Comparison of ENCODE assay signal across 1 cellular context in the genomic region with DNA sequence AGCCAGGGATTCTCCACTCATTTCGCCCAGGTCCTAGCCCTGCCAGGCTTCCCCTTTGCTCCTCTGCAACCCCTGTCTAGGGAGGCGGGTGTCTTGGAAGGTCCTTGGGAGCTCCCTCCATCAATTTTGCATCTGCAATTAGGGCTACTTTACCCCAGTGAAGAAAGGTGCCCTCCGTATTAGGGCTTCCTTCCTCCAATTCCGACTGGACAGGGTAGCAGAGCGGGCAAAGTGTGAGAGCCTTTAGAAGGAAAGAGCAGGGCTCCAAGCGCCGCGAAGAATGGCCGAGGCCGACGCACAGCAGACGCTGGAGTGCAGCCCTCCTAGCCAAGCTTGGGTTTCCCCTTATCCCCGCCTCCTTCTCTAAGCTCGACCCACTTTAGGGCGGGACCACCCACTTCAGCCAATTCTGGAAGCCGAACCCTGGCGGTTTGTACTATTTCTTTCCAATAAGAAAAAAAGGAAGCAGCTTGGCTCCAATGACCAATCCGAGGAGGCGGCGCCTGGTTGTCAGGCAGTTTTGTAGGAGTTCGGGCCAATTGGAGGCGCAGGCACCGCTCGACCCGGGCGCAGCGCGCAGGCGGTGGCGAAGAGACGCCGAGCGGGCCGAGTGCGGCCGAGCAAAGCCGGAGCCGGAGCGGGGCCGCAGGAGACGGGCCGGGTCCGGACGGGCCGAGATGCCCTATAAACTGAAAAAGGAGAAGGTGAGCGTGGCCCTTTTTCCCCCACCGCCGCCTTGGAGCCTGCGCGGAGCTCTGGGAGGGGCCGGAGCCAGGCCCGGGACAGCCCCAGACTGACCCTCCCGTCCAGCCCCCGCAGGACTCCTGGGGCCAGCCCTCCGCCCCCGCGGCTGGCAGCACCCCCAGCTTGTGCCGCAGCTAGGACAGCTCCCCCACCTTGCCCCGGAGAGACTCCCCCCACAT.
TF ChIP-seq lines count a peak whose summit lies in the region.

PPP2R5D (plus strand) TSS at position 570 of the 923 bp plus-strand sequence; CDS start at position 678, 108 bp downstream.

TF ChIP-seq in HEK293, 187 proteins besides CTCF, POLR2A, EP300 and RAD21 (continued from another document):
- TF ChIP-seq ATF2 (tag by site-specific recombination; IDR thresholded peaks at IDR 0.05; ENCODE audit: low read depth), result no peak
- TF ChIP-seq OSR2 (tag by site-specific recombination; IDR thresholded peaks at IDR 0.05), result no peak
- no peak for TF ChIP-seq ZNF157 (tag by site-specific recombination; IDR thresholded peaks at IDR 0.05)
- no peak for TF ChIP-seq ZNF184 (tag by site-specific recombination; IDR thresholded peaks at IDR 0.05)
- TF ChIP-seq ZFP3 (tag by site-specific recombination; IDR thresholded peaks at IDR 0.05; ENCODE audit: low read depth), result no peak
- no peak for TF ChIP-seq ZNF394 (tag by site-specific recombination; IDR thresholded peaks at IDR 0.05; ENCODE audit: borderline replicate concordance)
- TF ChIP-seq ZNF76 (tag by site-specific recombination; IDR thresholded peaks at IDR 0.05; ENCODE audit: borderline replicate concordance, low read depth), result no peak
- TF ChIP-seq ZNF366 (tag by site-specific recombination; conservative IDR thresholded peaks at IDR 0.05), result peak; percentile 21; the same call in 1 of the 2 replicates
- TF ChIP-seq, protein P1, sequence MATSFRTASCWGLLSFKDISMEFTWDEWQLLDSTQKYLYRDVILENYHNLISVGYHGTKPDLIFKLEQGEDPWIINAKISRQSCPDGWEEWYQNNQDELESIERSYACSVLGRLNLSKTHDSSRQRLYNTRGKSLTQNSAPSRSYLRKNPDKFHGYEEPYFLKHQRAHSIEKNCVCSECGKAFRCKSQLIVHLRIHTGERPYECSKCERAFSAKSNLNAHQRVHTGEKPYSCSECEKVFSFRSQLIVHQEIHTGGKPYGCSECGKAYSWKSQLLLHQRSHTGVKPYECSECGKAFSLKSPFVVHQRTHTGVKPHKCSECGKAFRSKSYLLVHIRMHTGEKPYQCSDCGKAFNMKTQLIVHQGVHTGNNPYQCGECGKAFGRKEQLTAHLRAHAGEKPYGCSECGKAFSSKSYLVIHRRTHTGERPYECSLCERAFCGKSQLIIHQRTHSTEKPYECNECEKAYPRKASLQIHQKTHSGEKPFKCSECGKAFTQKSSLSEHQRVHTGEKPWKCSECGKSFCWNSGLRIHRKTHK (tag by site-specific recombination; IDR thresholded peaks at IDR 0.05), result no peak
